ENCODE assay signal across 15 cellular contexts in the genomic region with DNA sequence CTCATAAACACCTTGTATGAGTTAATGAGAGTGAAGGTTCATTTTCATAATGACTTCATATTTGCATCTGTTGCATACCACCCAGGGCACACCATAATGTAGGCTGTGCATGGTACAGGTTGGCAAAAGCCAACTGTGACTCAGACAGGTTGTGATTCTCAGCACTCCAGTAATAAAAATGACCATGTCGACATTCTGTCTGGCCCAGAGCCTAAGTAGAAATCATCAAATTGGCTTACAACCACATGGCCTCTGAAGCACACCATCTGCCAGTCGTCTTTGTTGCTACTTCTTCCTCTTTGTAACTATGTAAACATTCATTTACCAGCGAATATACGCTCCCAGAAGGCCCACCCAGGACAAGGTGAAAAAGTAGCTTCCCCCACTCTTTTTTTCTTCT.
DNase-seq lines count a peak whose midpoint lies in the region; ATAC-seq and TF ChIP-seq lines count a peak whose summit lies in the region.
"Had no signal": no experiment of that assay in that cellular context is flagged by ENCODE, and none has a peak within 500 bp of the region (broad histone marks: within the 10 kb centered on the region; RNA-seq: fewer than 3 reads in every experiment).

No MANE protein-coding gene starts in this region.

- TF ChIP-seq CTCF in retinal pigment epithelial cell (conservative IDR thresholded peaks at IDR 0.05; ENCODE audit: low read depth, low read length): no peak

- no peak overlapping the region for H3K4me3 ChIP-seq in retinal pigment epithelial cell (ENCODE audit: low read length)

- DNase-seq in NCI-H1694 (lab: John Stamatoyannopoulos, UW) (peak; percentile 2), NCI-H1694 treated with DMSO at 0.1 percent for 48 hours (lab: John Stamatoyannopoulos, UW) (no peak), NCI-H748 (lab: John Stamatoyannopoulos, UW; ENCODE audit: unreplicated experiment) (peak; percentile 68), cerebellar cortex (ENCODE audit: low spot score) (peak; percentile 96), retinal pigment epithelial cell (ENCODE audit: low read depth) (peak; percentile 68), SKM-1 treated with dmso at 0.1 percent for 144 hours (lab: John Stamatoyannopoulos, UW; ENCODE audit: unreplicated experiment) (no peak), GM03348 (ENCODE audit: low spot score) (no peak)
- DNase-seq: activated CD8-positive, alpha-beta T cell treated with anti-CD3 and anti-CD28 coated beads, Interleukin-2, amount 10 ng/mL, durations not matched to agents 7 days and 5 days; anterior cingulate cortex; effector CD4-positive, alpha-beta T cell; mesenchymal stem cell had no signal

- no peak for ATAC-seq in GM19467 (IDR thresholded peaks at IDR 0.05; ENCODE audit: unreplicated experiment)
- ATAC-seq: activated CD8-positive, alpha-beta T cell treated with anti-CD3 and anti-CD28 coated beads, Interleukin-2, amount 10 ng/mL, durations not matched to agents 7 days and 5 days; foreskin keratinocyte; HepG2; stimulated activated memory B cell treated with anti-CD40 and anti-IgM and Interleukin-4, amounts not matched to agents 10 μg/mL and 1 μg/mL and 100 μg/mL, for 72 hours had no signal

Comparison
In these comparisons a context has a peak if more than half of its experiments do, and no peak if none do; other contexts are left out.
1. DNase-seq: peak in NCI-H1694 (single experiment), NCI-H748 (single experiment), cerebellar cortex (single experiment) and retinal pigment epithelial cell (single experiment); none in NCI-H1694 treated with DMSO at 0.1 percent for 48 hours (single experiment), SKM-1 treated with dmso at 0.1 percent for 144 hours (single experiment) and GM03348 (single experiment).